1 cellular context compared by ENCODE assay signal in genomic region chr12:6919588-6919987, GRCh38.
A peak's percentile ranks its signal among the peaks of the same experiment; 100 is the strongest.
TF ChIP-seq lines count a peak whose summit lies in the region.

No MANE protein-coding gene starts in this region.

TF ChIP-seq in HEK293, 187 proteins besides CTCF, POLR2A, EP300 and RAD21 (continued from another document):
- TF ChIP-seq AEBP2 (tag by site-specific recombination; IDR thresholded peaks at IDR 0.05; ENCODE audit: borderline replicate concordance) (no peak), KLF7 (tag by site-specific recombination; IDR thresholded peaks at IDR 0.05; ENCODE audit: borderline replicate concordance) (no peak), ZNF426 (tag by site-specific recombination; IDR thresholded peaks at IDR 0.05) (no peak), GLIS1 (tag by site-specific recombination; IDR thresholded peaks at IDR 0.05) (peak; percentile 50)
